ENCODE assay signal across 8 cellular contexts in the genomic region with DNA sequence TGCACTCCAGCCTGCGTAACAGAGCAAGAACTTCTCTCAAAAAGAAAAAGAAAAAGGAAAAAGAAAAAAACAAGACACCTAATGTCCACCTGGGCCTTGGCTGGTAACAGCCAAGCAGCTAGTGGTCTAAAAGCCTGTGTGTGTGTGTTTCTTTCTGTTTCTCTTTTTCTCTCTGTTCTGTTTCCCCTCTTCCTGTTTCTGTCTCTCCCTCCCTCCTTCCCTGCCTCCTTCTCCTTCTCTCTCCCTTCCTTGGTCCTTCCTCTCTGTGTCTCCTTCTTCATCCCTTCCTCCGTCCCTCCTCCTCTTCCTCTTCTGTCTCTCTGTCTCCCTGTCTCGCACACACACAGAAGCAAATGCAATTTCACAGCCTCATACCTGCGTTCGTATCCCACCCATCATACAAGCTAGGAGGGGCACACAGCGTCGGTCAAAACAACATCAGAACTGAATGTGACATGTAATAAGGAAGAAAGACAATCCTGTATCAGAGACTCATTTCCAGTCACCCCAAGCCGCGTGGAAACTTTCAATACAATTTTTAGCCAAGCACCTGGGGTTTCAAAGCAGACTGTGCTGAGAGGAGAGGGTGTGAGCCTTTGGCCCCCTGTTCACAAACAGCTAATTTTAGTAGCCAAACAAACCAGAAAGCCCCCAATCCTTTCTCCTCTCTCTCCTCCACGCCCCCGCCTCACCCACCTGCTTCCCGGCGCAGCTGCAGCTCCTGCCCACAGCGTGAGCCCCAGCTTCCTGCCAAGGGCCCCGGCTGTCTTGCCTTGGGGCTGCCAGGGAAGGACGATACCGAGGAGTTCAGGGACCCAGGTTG. TPM values are rescaled to one million over a fixed set of nuclear protein-coding genes. Genes with fewer than 3 reads are reported as not detected.
DNase-seq lines count a peak whose midpoint lies in the region; ATAC-seq, FAIRE-seq and TF ChIP-seq lines count a peak whose summit lies in the region.

No MANE protein-coding gene starts in this region.

- intact Hi-C loops in activated CD8-positive, alpha-beta T cell treated with anti-CD3 and anti-CD28 coated beads for 36 hours (cut with micrococcal nuclease) = loop anchor here (5.0 to 10.0 kb wide), 2 partner anchors 170 to 263 kb away; no protein-coding TSS in a partner anchor
- intact Hi-C loops in right cardiac atrium (cut with DNase I) = no loop called here

- CTCF ChIA-PET in activated CD8-positive, alpha-beta T cell treated with anti-CD3 and anti-CD28 coated beads for 36 hours (lab: Charles Lee) = interaction anchor here (0.6 to 2.7 kb wide), 13 partner anchors 17 to 307 kb away, joined by 3 to 24 read pairs (median 3); no protein-coding TSS in a partner anchor

- H3K4me3 ChIP-seq in small intestine (ENCODE audit: low read depth in 1 of 2, low read length in 2 of 2) (no peak overlapping the region), right cardiac atrium (ENCODE audit: low read length) (no peak overlapping the region)

- FAIRE-seq in small intestine (lab: Jason Lieb, UNC) = no peak

- no peaks in the 10 kb centered on the region for H3K4me1 ChIP-seq in small intestine (ENCODE audit: control insufficient read depth in 2 of 2, insufficient read depth in 1 of 2, low read depth in 1 of 2, low read length in 1 of 2)
- H3K4me1 ChIP-seq in right cardiac atrium (ENCODE audit: control insufficient read depth, insufficient read depth, low read length) = no peaks in the 10 kb centered on the region

- H3K36me3 Mint-ChIP-seq in activated CD8-positive, alpha-beta T cell treated with anti-CD3 and anti-CD28 coated beads for 36 hours (ENCODE audit: low read depth) = no peaks in the 10 kb centered on the region

- DNase-seq in activated gamma-delta T cell treated with Interleukin-2 at 50 U/mL for 16 hours (peak; percentile 42), activated gamma-delta T cell (lab: John Stamatoyannopoulos, UW) (no peak), small intestine (no peak), right cardiac atrium (no peak), NCI-H510A (lab: John Stamatoyannopoulos, UW) (no peak), anterior cingulate cortex (lab: John Stamatoyannopoulos, UW) (no peak)
- peak; percentile 83 for DNase-seq in activated CD8-positive, alpha-beta T cell treated with anti-CD3 and anti-CD28 coated beads for 36 hours

- H3K9me3 ChIP-seq in small intestine (ENCODE audit: control insufficient read depth, low read depth) (no peaks in the 10 kb centered on the region), right cardiac atrium (ENCODE audit: control insufficient read depth, low read length) (no peaks in the 10 kb centered on the region)

- H3K27me3 Mint-ChIP-seq in activated CD8-positive, alpha-beta T cell treated with anti-CD3 and anti-CD28 coated beads for 36 hours = no peaks in the 10 kb centered on the region

- peak overlapping the region; percentile 95 for H3K27ac Mint-ChIP-seq in activated CD8-positive, alpha-beta T cell treated with anti-CD3 and anti-CD28 coated beads for 36 hours

- H3K36me3 ChIP-seq in small intestine (ENCODE audit: control insufficient read depth in 2 of 2, insufficient read depth in 2 of 2, low read length in 2 of 2) = no peaks in the 10 kb centered on the region

- peaks cover 1% of the 10 kb centered on the region for H3K9me3 Mint-ChIP-seq in activated CD8-positive, alpha-beta T cell treated with anti-CD3 and anti-CD28 coated beads for 36 hours

- H3K4me3 Mint-ChIP-seq in activated CD8-positive, alpha-beta T cell treated with anti-CD3 and anti-CD28 coated beads for 36 hours = peak overlapping the region; percentile 73

- WGBS in small intestine, 3 donors = 37 to 44% (median 41%) methylated on average over 16 to 17 of the region's 17 CpGs
- WGBS in right cardiac atrium = 55% methylated on average over 17 of the region's 17 CpGs

- H3K4me1 Mint-ChIP-seq in activated CD8-positive, alpha-beta T cell treated with anti-CD3 and anti-CD28 coated beads for 36 hours (ENCODE audit: low read depth) = peaks cover 20% of the 10 kb centered on the region

- H3K27ac ChIP-seq in small intestine (ENCODE audit: low read depth in 1 of 2, low read length in 1 of 2) (peak overlapping the region; percentile 6 to 22), right cardiac atrium (ENCODE audit: low read length) (no peak overlapping the region)

- TF ChIP-seq CTCF in activated CD8-positive, alpha-beta T cell treated with anti-CD3 and anti-CD28 coated beads for 36 hours (IDR thresholded peaks at IDR 0.05) = no peak

- POLR2A ChIA-PET in activated CD8-positive, alpha-beta T cell treated with anti-CD3 and anti-CD28 coated beads for 36 hours (lab: Charles Lee) = interaction anchor here (0.6 to 1.6 kb wide), 9 partner anchors 10 to 669 kb away, joined by 3 to 5 read pairs (median 3); no protein-coding TSS in a partner anchor

- H3K27me3 ChIP-seq in small intestine (ENCODE audit: control insufficient read depth in 2 of 2, insufficient read depth in 2 of 2, low read length in 2 of 2) = no peaks in the 10 kb centered on the region
- no peaks in the 10 kb centered on the region for H3K27me3 ChIP-seq in right cardiac atrium (ENCODE audit: control insufficient read depth, insufficient read depth)

- ATAC-seq in HG03354 (IDR thresholded peaks at IDR 0.05; ENCODE audit: poor library complexity, severe bottlenecking, unreplicated experiment) (peak; percentile 79), right cardiac atrium (no peak)
- peak; percentile 71 for ATAC-seq in activated CD8-positive, alpha-beta T cell treated with anti-CD3 and anti-CD28 coated beads for 36 hours

RNA-seq across cellular contexts. Expression of a gene that starts 50.2 kb away (rescaled TPM):
- 10 to 100 TPM; 21.0 to 21.1 TPM for total RNA-seq in activated CD8-positive, alpha-beta T cell treated with anti-CD3 and anti-CD28 coated beads for 36 hours
- polyA plus RNA-seq in small intestine (10 to 100 TPM in 1 of 3 donors, 1 to 10 TPM in 2; 3.4 to 19.2 (median 9.7) TPM), right cardiac atrium (32.8 TPM)
- 10 to 100 TPM; 60.8 to 68.1 (median 64.4) TPM for total RNA-seq in right cardiac atrium

Comparison
In these comparisons a context has a peak if more than half of its experiments do, and no peak if none do; other contexts are left out.
1. DNase-seq: peak in activated gamma-delta T cell treated with Interleukin-2 at 50 U/mL for 16 hours (single experiment) and activated CD8-positive, alpha-beta T cell treated with anti-CD3 and anti-CD28 coated beads for 36 hours (single experiment); none in activated gamma-delta T cell (single experiment), small intestine (single experiment), right cardiac atrium (0 of 3), NCI-H510A (single experiment) and anterior cingulate cortex (0 of 58).
2. ATAC-seq: peak in HG03354 (single experiment) and activated CD8-positive, alpha-beta T cell treated with anti-CD3 and anti-CD28 coated beads for 36 hours (single experiment); none in right cardiac atrium (0 of 2).